In the genomic region with DNA sequence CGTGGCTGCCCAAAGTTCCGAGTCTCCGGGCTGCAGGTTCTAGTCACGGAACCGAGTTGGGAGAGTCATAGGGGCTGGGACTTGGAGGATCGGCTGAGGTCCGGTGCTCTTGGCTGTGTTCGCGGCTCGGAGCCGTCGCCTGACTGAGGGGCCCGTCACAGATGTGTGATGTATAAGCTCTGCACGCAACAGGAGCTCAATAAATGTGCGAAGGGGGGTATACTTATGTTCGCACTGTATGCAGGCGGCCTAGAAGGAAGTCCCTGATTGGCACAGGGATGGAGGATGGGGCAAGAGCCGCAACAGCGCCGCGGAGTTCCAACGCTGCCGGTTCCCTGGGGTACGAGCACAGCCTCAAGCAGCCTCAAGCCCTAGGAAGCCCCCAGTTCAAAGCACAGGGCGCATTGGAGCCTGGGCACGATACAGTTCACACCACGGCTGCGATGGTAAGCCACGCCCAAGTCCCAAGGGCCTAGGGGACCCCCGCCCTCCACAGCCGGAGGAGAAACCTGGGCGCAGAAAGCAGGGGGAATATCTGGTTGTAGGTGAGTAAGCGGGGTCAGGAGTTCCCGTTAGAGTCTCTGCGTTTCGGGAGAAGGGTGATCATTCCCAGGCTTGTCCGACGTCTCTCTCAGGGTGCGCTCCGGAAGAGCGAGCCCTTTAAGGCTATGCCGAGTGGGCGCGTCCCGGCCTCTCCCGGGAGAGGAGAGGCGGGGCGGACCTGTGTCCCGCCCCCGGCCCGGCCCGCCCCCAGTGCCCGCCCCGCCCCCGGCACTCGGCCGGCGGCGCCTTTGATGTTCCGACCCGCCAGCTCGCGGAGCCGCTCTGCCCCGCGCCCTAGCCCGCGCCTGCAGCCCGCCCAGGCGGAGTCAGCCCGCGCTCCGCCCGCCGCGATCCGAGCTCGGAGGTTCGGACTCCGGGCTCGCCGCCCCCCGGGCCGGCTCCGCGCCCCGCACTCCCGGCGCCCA, we compare ENCODE assay signal across 8 cellular contexts. TPM values are rescaled to one million over a fixed set of nuclear protein-coding genes. Genes with fewer than 3 reads are reported as not detected.
DNase-seq lines count a peak whose midpoint lies in the region; FAIRE-seq and TF ChIP-seq lines count a peak whose summit lies in the region.

A gene (plus strand): TSS at position 774 of the 968 bp plus-strand sequence. CDS start 226 bp downstream, outside the sequence.

- WGBS in hepatocyte (ENCODE audit: low lambda C conversion rate, missing lambda C conversion rate) = 7% methylated on average over 71 of the region's 89 CpGs

- H3K27ac ChIP-seq in hepatocyte (no peak within 1 kb of the TSS), rectal smooth muscle tissue (ENCODE audit: low read depth, low read length) (no peak within 1 kb of the TSS)

- intact Hi-C loops in posterior vena cava (cut with DNase I) = no loop called here

- H3K27me3 ChIP-seq in hepatocyte (peaks cover 17% of the 10 kb centered on the region), rectal smooth muscle tissue (ENCODE audit: control insufficient read depth, insufficient read depth, low read length) (peaks cover 12% of the 10 kb centered on the region)

- no peaks in the 10 kb centered on the region for H3K4me1 ChIP-seq in hepatocyte (ENCODE audit: insufficient read depth)
- peaks cover 9% of the 10 kb centered on the region for H3K4me1 ChIP-seq in rectal smooth muscle tissue (ENCODE audit: control insufficient read depth, insufficient read depth, low read length)

- peak; percentile 92 for DNase-seq in GM12892 (ENCODE audit: insufficient read length)
- DNase-seq in HEK293T (ENCODE audit: extremely low spot score) = peak; percentile 91
- peak; percentile 46 for DNase-seq in MV-4-11 (lab: John Stamatoyannopoulos, UW)
- DNase-seq in T-helper 2 cell = peak; percentile 55 to 76 (median 70)
- DNase-seq in astrocyte of the cerebellum (ENCODE audit: low read depth) = peak; percentile 39
- peak; percentile 94 for DNase-seq in hepatocyte (ENCODE audit: low spot score)
- no peak for DNase-seq in posterior vena cava (ENCODE audit: low spot score)

- TF ChIP-seq CTCF in astrocyte of the cerebellum (IDR thresholded peaks at IDR 0.05; ENCODE audit: low read depth, low read length, missing control alignments) (no peak), hepatocyte (IDR thresholded peaks at IDR 0.05; ENCODE audit: poor library complexity) (no peak)

- TF ChIP-seq POLR2A in GM12892 (IDR thresholded peaks at IDR 0.05; ENCODE audit: low read depth, low read length) = peak; percentile 60; the same call in 1 of the 2 replicates

- H3K9me2 ChIP-seq in hepatocyte (replicated peaks; ENCODE audit: insufficient read depth) = no peaks in the 10 kb centered on the region

- POLR2A ChIA-PET in HEK293T (lab: Yijun Ruan, JAX) = interaction anchor here (1.4 kb wide), 1 partner anchor 35 kb away, joined by 3 read pairs; no protein-coding TSS in a partner anchor

- H3K4me2 ChIP-seq in hepatocyte = peak within 1 kb of the TSS; percentile 100

- H2AFZ ChIP-seq in hepatocyte = peak within 1 kb of the TSS; percentile 96

- peak within 1 kb of the TSS; percentile 17 for H3K9ac ChIP-seq in rectal smooth muscle tissue (ENCODE audit: low read length)

- CTCF ChIA-PET in HEK293T (lab: Yijun Ruan, JAX) = interaction anchor here (0.6 to 3.8 kb wide), 2 partner anchors 13 to 1567 kb away, joined by 3 to 17 read pairs; no protein-coding TSS in a partner anchor

- no peaks in the 10 kb centered on the region for H4K20me1 ChIP-seq in hepatocyte (ENCODE audit: insufficient read depth, poor library complexity, severe bottlenecking)

- in situ Hi-C loops in astrocyte of the cerebellum (cut with HindIII; ENCODE audit: low sequenced_read_pairs) = no loop called here

- H3K36me3 ChIP-seq in hepatocyte (replicated peaks; ENCODE audit: insufficient read depth, low read depth) (no peaks in the 10 kb centered on the region), rectal smooth muscle tissue (ENCODE audit: control insufficient read depth, insufficient read depth, low read length) (no peaks in the 10 kb centered on the region)

- H3K4me3 ChIP-seq in astrocyte of the cerebellum (ENCODE audit: low read depth, low read length) (peak within 1 kb of the TSS; percentile 53), hepatocyte (peak within 1 kb of the TSS; percentile 87), rectal smooth muscle tissue (ENCODE audit: low read length) (peak within 1 kb of the TSS; percentile 90)

- no peaks in the 10 kb centered on the region for H3K9me3 ChIP-seq in hepatocyte (ENCODE audit: low read depth)

- peak; percentile 83 for FAIRE-seq in GM12892 (lab: Jason Lieb, UNC)

- no peaks in the 10 kb centered on the region for H3K79me2 ChIP-seq in hepatocyte

TF ChIP-seq in HEK293T, 16 proteins besides CTCF, POLR2A, EP300 and RAD21:
- TF ChIP-seq SUZ12 (IDR thresholded peaks at IDR 0.05) (no peak), FOXM1 (IDR thresholded peaks at IDR 0.05; ENCODE audit: borderline replicate concordance) (no peak), HDGF (IDR thresholded peaks at IDR 0.05; ENCODE audit: borderline replicate concordance) (no peak), BHLHE40 (IDR thresholded peaks at IDR 0.05; ENCODE audit: borderline replicate concordance) (no peak), NFRKB (IDR thresholded peaks at IDR 0.05) (no peak), ARNT (IDR thresholded peaks at IDR 0.05) (no peak), L3MBTL2 (conservative IDR thresholded peaks at IDR 0.05) (no peak), FOXA1 (IDR thresholded peaks at IDR 0.05) (no peak), FOXK2 (IDR thresholded peaks at IDR 0.05) (no peak), LEF1 (IDR thresholded peaks at IDR 0.05; ENCODE audit: borderline replicate concordance) (no peak), TARDBP (IDR thresholded peaks at IDR 0.05) (no peak), CTBP1 (IDR thresholded peaks at IDR 0.05; ENCODE audit: borderline replicate concordance) (no peak)
- TF ChIP-seq, protein P1, sequence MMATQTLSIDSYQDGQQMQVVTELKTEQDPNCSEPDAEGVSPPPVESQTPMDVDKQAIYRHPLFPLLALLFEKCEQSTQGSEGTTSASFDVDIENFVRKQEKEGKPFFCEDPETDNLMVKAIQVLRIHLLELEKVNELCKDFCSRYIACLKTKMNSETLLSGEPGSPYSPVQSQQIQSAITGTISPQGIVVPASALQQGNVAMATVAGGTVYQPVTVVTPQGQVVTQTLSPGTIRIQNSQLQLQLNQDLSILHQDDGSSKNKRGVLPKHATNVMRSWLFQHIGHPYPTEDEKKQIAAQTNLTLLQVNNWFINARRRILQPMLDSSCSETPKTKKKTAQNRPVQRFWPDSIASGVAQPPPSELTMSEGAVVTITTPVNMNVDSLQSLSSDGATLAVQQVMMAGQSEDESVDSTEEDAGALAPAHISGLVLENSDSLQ (IDR thresholded peaks at IDR 0.05) = no peak
TF ChIP-seq in HEK293T: peak in this region for 0.

RNA-seq across cellular contexts. Expression of the gene that starts here (rescaled TPM):
- 39.3 TPM for polyA plus RNA-seq in GM12892 (2012; ENCODE audit: missing spikeins)
- total RNA-seq in hepatocyte = 5.1 and 7.5 TPM in 2 replicates
- polyA plus RNA-seq in hepatocyte = 5.7 and 8.1 TPM in 2 replicates
- total RNA-seq in posterior vena cava = 1 to 10 TPM; 1.0 to 1.6 TPM
